14 cellular contexts compared by ENCODE assay signal in the genomic region with DNA sequence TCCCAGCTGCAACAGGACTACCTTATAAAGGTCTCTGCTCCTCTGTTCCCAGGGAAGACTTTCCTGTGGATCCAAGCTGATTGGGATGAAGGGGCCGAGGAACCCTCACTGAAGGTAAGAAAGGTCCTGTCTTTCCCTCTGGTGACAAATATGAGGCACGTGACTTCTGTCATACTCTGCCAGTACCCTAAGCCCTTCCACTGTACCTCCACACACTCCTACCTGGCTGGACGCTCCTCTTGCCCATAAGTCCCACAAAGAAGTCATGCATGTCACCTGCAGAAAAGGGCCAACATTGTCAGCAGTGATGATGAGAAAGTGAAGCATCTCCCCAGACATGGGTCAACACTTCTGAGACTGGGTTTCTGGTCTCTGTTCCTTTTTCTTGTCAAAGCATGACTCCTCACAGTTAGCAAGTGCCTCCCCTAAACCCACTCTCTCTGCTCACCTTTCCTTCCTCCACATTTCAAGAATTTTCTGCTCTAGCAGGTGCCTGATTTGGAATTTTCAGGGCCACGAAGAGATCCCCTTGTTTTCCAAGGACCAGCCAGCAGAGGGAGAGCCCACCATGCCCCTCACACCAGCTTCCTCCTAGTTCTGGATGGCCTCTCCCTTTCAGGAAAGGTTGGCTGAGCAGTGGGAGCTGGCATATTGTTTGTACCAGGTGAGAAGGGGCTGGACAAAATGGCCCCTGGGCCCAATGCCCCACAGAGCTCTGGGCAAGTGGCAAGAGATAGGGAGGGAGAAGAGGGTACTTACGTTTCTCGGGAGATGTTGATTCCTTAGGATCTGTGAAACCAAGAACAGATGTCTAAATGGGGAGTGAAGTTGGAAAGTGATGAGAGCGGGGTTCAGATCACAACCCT. TPM values are rescaled to one million over a fixed set of nuclear protein-coding genes. Genes with fewer than 3 reads are reported as not detected.
DNase-seq lines count a peak whose midpoint lies in the region; ATAC-seq lines count a peak whose summit lies in the region.
"Had no signal": no experiment of that assay in that cellular context is flagged by ENCODE, and none has a peak within 500 bp of the region (broad histone marks: within the 10 kb centered on the region; RNA-seq: fewer than 3 reads in every experiment).

No MANE protein-coding gene starts in this region.

- DNase-seq in NCI-H524 (lab: John Stamatoyannopoulos, UW) (peak; percentile 35 to 46), NCI-H524 treated with DMSO at 0.1 percent for 48 hours (lab: John Stamatoyannopoulos, UW) (no peak), mesenteric fat pad (ENCODE audit: low spot score) (peak; percentile 81), KG1 (lab: John Stamatoyannopoulos, UW) (no peak), NCI-H2171 treated with DMSO at 0.1 percent for 48 hours (lab: John Stamatoyannopoulos, UW) (no peak), left ventricle myocardium superior (no peak)
- DNase-seq: activated CD4-positive, alpha-beta T cell treated with anti-CD3 and anti-CD28 coated beads for 1 hour; testis had no signal

- ATAC-seq in GM21447 (IDR thresholded peaks at IDR 0.05; ENCODE audit: unreplicated experiment) (peak; percentile 84), HG03196 (IDR thresholded peaks at IDR 0.05; ENCODE audit: unreplicated experiment) (peak; percentile 60), left ventricle myocardium superior (no peak)
- ATAC-seq: Panc1 had no signal

- intact Hi-C loops in left ventricle myocardium superior (cut with micrococcal nuclease), result no loop called here

RNA-seq across cellular contexts. Expression of a gene that starts 3.5 kb away (rescaled TPM):
- total RNA-seq in mesenteric fat pad, result not detected
- total RNA-seq in left ventricle myocardium superior, result not detected
- total RNA-seq: A172, bronchial epithelial cell had no signal

RNA-seq across cellular contexts. Expression of a gene that starts 6.5 kb away (rescaled TPM):
- 3.6 TPM for total RNA-seq in mesenteric fat pad
- 3.4 TPM for total RNA-seq in left ventricle myocardium superior

RNA-seq across cellular contexts. Expression of a gene that starts 37.1 kb away (rescaled TPM):
- total RNA-seq in mesenteric fat pad, result 3.6 TPM
- total RNA-seq in left ventricle myocardium superior, result not detected
- total RNA-seq: A172, frontal cortex had no signal

RNA-seq across cellular contexts. Expression of a gene that starts 55.4 kb away (rescaled TPM):
- total RNA-seq in mesenteric fat pad, result 0.35 TPM
- 0.12 TPM for total RNA-seq in left ventricle myocardium superior
- total RNA-seq: A172 had no signal

Comparison
In these comparisons a context has a peak if more than half of its experiments do, and no peak if none do; other contexts are left out.
1. DNase-seq: peak in NCI-H524 (2 of 2) and mesenteric fat pad (single experiment); none in NCI-H524 treated with DMSO at 0.1 percent for 48 hours (single experiment), KG1 (single experiment), NCI-H2171 treated with DMSO at 0.1 percent for 48 hours (single experiment) and left ventricle myocardium superior (single experiment).